Comparison of ENCODE assay signal across 8 cellular contexts in genomic region chr12:75390899-75391538, GRCh38. TPM values are rescaled to one million over a fixed set of nuclear protein-coding genes. Genes with fewer than 3 reads are reported as not detected.
DNase-seq lines count a peak whose midpoint lies in the region; FAIRE-seq and TF ChIP-seq lines count a peak whose summit lies in the region.

TSS of gene GLIPR1L2 (plus strand) at chr12:75391089. CDS start at chr12:75391117, 28 bp downstream.

- H3F3A ChIP-seq in Loucy (ENCODE audit: low read depth): no peaks in the 10 kb centered on the region

- H3K9ac ChIP-seq in Loucy (ENCODE audit: low read depth, low read length, poor library complexity, severe bottlenecking): peak within 1 kb of the TSS; percentile 61

- H3K4me1 ChIP-seq in Loucy (ENCODE audit: insufficient read depth, low read length, poor library complexity, severe bottlenecking) (peaks cover 17% of the 10 kb centered on the region), neuron (ENCODE audit: insufficient read depth, low read length) (peaks cover 8% of the 10 kb centered on the region)

- peak within 1 kb of the TSS; percentile 42 for H3K4me2 ChIP-seq in Loucy (ENCODE audit: low read depth, low read length, poor library complexity, severe bottlenecking)

- H3K36me3 ChIP-seq in Loucy (ENCODE audit: insufficient read depth, low read length): no peaks in the 10 kb centered on the region
- H3K36me3 ChIP-seq in neuron (ENCODE audit: insufficient read depth, low read length): no peaks in the 10 kb centered on the region

- no peaks in the 10 kb centered on the region for H4K20me1 ChIP-seq in Loucy (ENCODE audit: insufficient read depth, low read length, poor library complexity, severe bottlenecking)

- H3K27me3 ChIP-seq in Loucy (ENCODE audit: insufficient read depth, low read length, poor library complexity, severe bottlenecking): no peaks in the 10 kb centered on the region
- H3K27me3 ChIP-seq in neuron (ENCODE audit: insufficient read depth, low read length): no peaks in the 10 kb centered on the region

- H2AFZ ChIP-seq in Loucy (ENCODE audit: low read length): peak within 1 kb of the TSS; percentile 75
- peak within 1 kb of the TSS; percentile 81 for H2AFZ ChIP-seq in neuron (ENCODE audit: low read depth, low read length)

- TF ChIP-seq POLR2A in H54 (IDR thresholded peaks at IDR 0.05; ENCODE audit: low read depth, low read length): peak; percentile 56

- no peaks in the 10 kb centered on the region for H3K79me2 ChIP-seq in Loucy (ENCODE audit: insufficient read depth, low read length)

- H3K4me3 ChIP-seq in Loucy (ENCODE audit: low read length, poor library complexity, severe bottlenecking) (peak within 1 kb of the TSS; percentile 63), neuron (ENCODE audit: low read length) (peak within 1 kb of the TSS; percentile 67)

- in situ Hi-C loops in G401 (cut with HindIII; ENCODE audit: low sequenced_read_pairs): no loop called here

- peak; percentile 99 for DNase-seq in G401 (ENCODE audit: low spot score)
- DNase-seq in H54 (ENCODE audit: insufficient read length, low spot score): peak; percentile 70
- DNase-seq in SHP77 treated with DMSO at 0.1 percent for 48 hours (lab: John Stamatoyannopoulos, UW): peak; percentile 99
- peak; percentile 91 for DNase-seq in activated naive CD4-positive, alpha-beta T cell treated with Interleukin-2 at 50 U/mL for 16 hours
- DNase-seq in foreskin melanocyte: peak; percentile 95
- DNase-seq in stromal cell of bone marrow (ENCODE audit: low read depth): peak; percentile 97

- no peaks in the 10 kb centered on the region for H3K9me2 ChIP-seq in Loucy (replicated peaks; ENCODE audit: low read depth, low read length)

- peak; percentile 99 for FAIRE-seq in H54 (lab: Jason Lieb, UNC)

- peak; percentile 52 for TF ChIP-seq CTCF in Loucy (conservative IDR thresholded peaks at IDR 0.05; ENCODE audit: low read length)

- H3K9me3 ChIP-seq in Loucy (ENCODE audit: insufficient read depth, low read depth, low read length) (no peaks in the 10 kb centered on the region), neuron (ENCODE audit: low read length) (no peaks in the 10 kb centered on the region)

RNA-seq across cellular contexts. Expression of gene GLIPR1L2, which starts in this region (rescaled TPM):
- 2.2 TPM in 1 of 2 replicates, not detected in the other for total RNA-seq in G401 (2014; rRNA removed; shearing (Covaris generic))

Comparison
In these comparisons a context has a peak if more than half of its experiments do, and no peak if none do; other contexts are left out.
1. Peak in every context shown above with its lines: DNase-seq and H3K4me3 ChIP-seq.